In genomic region chr1:150926094-150926741, GRCh38 we compare ENCODE assay signal across 8 cellular contexts. TPM values are rescaled to one million over a fixed set of nuclear protein-coding genes. Genes with fewer than 3 reads are reported as not detected.
DNase-seq lines count a peak whose midpoint lies in the region; ATAC-seq, FAIRE-seq and TF ChIP-seq lines count a peak whose summit lies in the region.

TSS of gene SETDB1 (plus strand) at chr1:150926363. CDS start at chr1:150927715, 1,352 bp downstream.

- peak within 1 kb of the TSS; percentile 86 to 87 for H3K27ac ChIP-seq in right atrium auricular region
- H3K27ac ChIP-seq in psoas muscle, result peak within 1 kb of the TSS; percentile 85

- TF ChIP-seq CTCF in right atrium auricular region (IDR thresholded peaks at IDR 0.05), result peak in 1 of 2 donors; percentile 41
- no peak for TF ChIP-seq CTCF in psoas muscle (IDR thresholded peaks at IDR 0.05)

- H3K4me1 ChIP-seq in right atrium auricular region, result peaks cover 0 to 8% of the 10 kb centered on the region in 2 donors
- H3K4me1 ChIP-seq in psoas muscle, result peaks cover 22% of the 10 kb centered on the region

- WGBS in psoas muscle, 3 donors, result 0 to 1% (median 0%) methylated on average over 40 of the region's 40 CpGs

- H3K9me3 ChIP-seq in right atrium auricular region, result no peaks in the 10 kb centered on the region
- H3K9me3 ChIP-seq in psoas muscle, result no peaks in the 10 kb centered on the region

- ATAC-seq in GM18499 (IDR thresholded peaks at IDR 0.05; ENCODE audit: insufficient read depth, unreplicated experiment), result peak; percentile 75
- peak; percentile 93 for ATAC-seq in HG02943 (IDR thresholded peaks at IDR 0.05; ENCODE audit: low read depth, unreplicated experiment)
- ATAC-seq in psoas muscle, result peak; percentile 97 to 99 (median 98)

- intact Hi-C loops in T-helper 2 cell treated with Interferon-gamma antibody and Interleukin-4, amounts not matched to agents 100 ng/mL and 5 ng/mL, for 36 hours (cut with micrococcal nuclease), result loop anchor here (1.0 to 10.0 kb wide), 7 partner anchors 35 to 365 kb away; partner anchors contain the start of genes ARNT, ENSA and GOLPH3L
- intact Hi-C loops in psoas muscle (cut with DNase I), result loop anchor here in 1 of 2 donors (5.0 kb wide), 1 partner anchor 76 kb away; no protein-coding TSS in a partner anchor

- H3K4me3 ChIP-seq in right atrium auricular region (peak within 1 kb of the TSS; percentile 74 to 90), psoas muscle (peak within 1 kb of the TSS; percentile 75)

- H3K36me3 ChIP-seq in right atrium auricular region (peaks cover 34% of the 10 kb centered on the region), psoas muscle (ENCODE audit: insufficient read depth in 1 of 2, low read depth in 1 of 2) (peaks cover 7 to 37% of the 10 kb centered on the region in 2 donors)

- H3K27me3 ChIP-seq in right atrium auricular region (no peaks in the 10 kb centered on the region), psoas muscle (ENCODE audit: insufficient read depth in 3 of 3, low read length in 2 of 3) (no peaks in the 10 kb centered on the region)

- no peak for FAIRE-seq in urothelium cell line (lab: Jason Lieb, UNC)

- DNase-seq in NCI-H187 treated with DMSO at 0.1 percent for 48 hours (lab: John Stamatoyannopoulos, UW) (peak; percentile 97), anterior cingulate cortex (lab: John Stamatoyannopoulos, UW) (peak; percentile 48 to 95 (median 89)), right atrium auricular region (ENCODE audit: low spot score) (peak; percentile 96), psoas muscle (peak; percentile 95 to 98), urothelium cell line (ENCODE audit: low spot score) (peak; percentile 97)

RNA-seq across cellular contexts. Expression of gene SETDB1, which starts in this region (rescaled TPM):
- total RNA-seq in T-helper 2 cell treated with Interferon-gamma antibody and Interleukin-4, amounts not matched to agents 100 ng/mL and 5 ng/mL, for 36 hours, result 52.2 and 52.4 TPM in 2 replicates
- total RNA-seq in right atrium auricular region (10 to 100 TPM; 18.6 to 18.9 TPM), psoas muscle (10 to 100 TPM; 19.4 to 27.1 (median 20.4) TPM)
- 10 to 100 TPM; 12.8 to 14.8 (median 13.5) TPM for polyA plus RNA-seq in psoas muscle

Comparison
In these comparisons a context has a peak if more than half of its experiments do, and no peak if none do; other contexts are left out.
1. Peak in every context shown above with its lines: DNase-seq, ATAC-seq, H3K4me3 ChIP-seq and H3K27ac ChIP-seq.